Comparison of ENCODE assay signal across 29 cellular contexts in genomic region chr15:73682597-73683090, GRCh38. TPM values are rescaled to one million over a fixed set of nuclear protein-coding genes. Genes with fewer than 3 reads are reported as not detected.
DNase-seq lines count a peak whose midpoint lies in the region; TF ChIP-seq lines count a peak whose summit lies in the region.
"Had no signal": no experiment of that assay in that cellular context is flagged by ENCODE, and none has a peak within 500 bp of the region (broad histone marks: within the 10 kb centered on the region; RNA-seq: fewer than 3 reads in every experiment).

No MANE protein-coding gene starts in this region.

- no peak overlapping the region for H3K4me3 ChIP-seq in tibial artery
- H3K4me3 ChIP-seq: A549, ascending aorta, lung, SK-N-MC had no signal

- peaks cover 0 to 39% (median 30%) of the 10 kb centered on the region in 4 donors for H3K4me1 ChIP-seq in tibial artery

- no peaks in the 10 kb centered on the region for H3K27me3 ChIP-seq in tibial artery
- H3K27me3 ChIP-seq: ascending aorta had no signal

- no peaks in the 10 kb centered on the region for H3K9me3 ChIP-seq in tibial artery
- H3K9me3 ChIP-seq: A549, ascending aorta, BE2C had no signal

- TF ChIP-seq CTCF in brain (conservative IDR thresholded peaks at IDR 0.05) (no peak), nephron (IDR thresholded peaks at IDR 0.05; ENCODE audit: unreplicated experiment in 3 of 3) (no peak), tibial artery (IDR thresholded peaks at IDR 0.05) (no peak)

- no peak overlapping the region for H3K27ac Mint-ChIP-seq in activated naive CD8-positive, alpha-beta T cell
- H3K27ac Mint-ChIP-seq in activated naive CD8-positive, alpha-beta T cell treated with anti-CD3 and anti-CD28 coated beads for 36 hours = no peak overlapping the region
- H3K27ac Mint-ChIP-seq in brain (peak overlapping the region; percentile 97 to 99 (median 97)), nephron (peak overlapping the region; percentile 96 to 99 (median 98)), immature natural killer cell (no peak overlapping the region)
- H3K27ac Mint-ChIP-seq: activated naive CD4-positive, alpha-beta T cell treated with anti-CD3 and anti-CD28 coated beads, Interleukin-2, amount 10 ng/mL, durations not matched to agents 7 days and 5 days; activated T-cell treated with anti-CD3 and anti-CD28 coated beads, Interleukin-2, amount 50 U/mL, for 72 hours had no signal

- intact Hi-C loops in tibial artery (cut with DNase I; ENCODE audit: low total_unique reads) = no loop called here

- H3K27me3 Mint-ChIP-seq in activated naive CD8-positive, alpha-beta T cell = peaks cover 34% of the 10 kb centered on the region
- H3K27me3 Mint-ChIP-seq in activated naive CD8-positive, alpha-beta T cell treated with anti-CD3 and anti-CD28 coated beads for 36 hours = peaks cover 80% of the 10 kb centered on the region
- H3K27me3 Mint-ChIP-seq in brain (no peaks in the 10 kb centered on the region), nephron (ENCODE audit: low read depth) (no peaks in the 10 kb centered on the region), immature natural killer cell (ENCODE audit: low read depth in 3 of 3) (peaks cover 6 to 25% (median 14%) of the 10 kb centered on the region in 3 donors)

- DNase-seq in activated naive CD8-positive, alpha-beta T cell treated with anti-CD3 and anti-CD28 coated beads for 36 hours = no peak
- DNase-seq in tibial artery (no peak), NCI-H774 (lab: John Stamatoyannopoulos, UW) (no peak), immature natural killer cell (no peak), foreskin melanocyte (no peak)
- DNase-seq: activated CD4-positive, alpha-beta T cell treated with anti-CD3 and anti-CD28 coated beads for 4 hours; activated naive CD4-positive, alpha-beta T cell treated with anti-CD3 and anti-CD28 coated beads, Interleukin-2, amount 10 ng/mL, durations not matched to agents 7 days and 5 days; activated T-cell treated with anti-CD3 and anti-CD28 coated beads, Interleukin-2, amount 50 U/mL, for 72 hours; BE2C; COR-L47; dermis blood vessel endothelial cell; DND-41; Karpas-422; NCI-H1694 treated with DMSO at 0.1 percent for 48 hours; NCI-H2171 treated with DMSO at 0.1 percent for 48 hours; NCI-H524 treated with DMSO at 0.1 percent for 48 hours; retina; stimulated activated CD4-positive, alpha-beta T cell treated with anti-CD3 and anti-CD28 coated beads, Interleukin-12 subunit alpha, Interleukin-12 subunit beta, amount 100 ng/mL, for 4 hours; stimulated activated CD4-positive, alpha-beta T cell treated with anti-CD3 and anti-CD28 coated beads, Interleukin-4, amount 100 ng/mL, for 4 hours; stimulated activated naive CD4-positive, alpha-beta T cell treated with Interleukin-2 at 50 U/mL for 16 hours; T-helper 2 cell; trophoblast cell had no signal

- peak overlapping the region; percentile 8 to 24 for H3K27ac ChIP-seq in tibial artery
- H3K27ac ChIP-seq: SK-N-MC had no signal

- H3K4me3 Mint-ChIP-seq in activated naive CD8-positive, alpha-beta T cell = peak overlapping the region; percentile 80
- no peak overlapping the region for H3K4me3 Mint-ChIP-seq in activated naive CD8-positive, alpha-beta T cell treated with anti-CD3 and anti-CD28 coated beads for 36 hours
- H3K4me3 Mint-ChIP-seq in brain (peak overlapping the region in 4 of 5 experiments; percentile 88 to 97 (median 91)), nephron (peak overlapping the region; percentile 95 to 98 (median 97)), immature natural killer cell (peak overlapping the region in 1 of 5 donors; percentile 22)
- H3K4me3 Mint-ChIP-seq: activated naive CD4-positive, alpha-beta T cell treated with anti-CD3 and anti-CD28 coated beads, Interleukin-2, amount 10 ng/mL, durations not matched to agents 7 days and 5 days had no signal

- H3K36me3 Mint-ChIP-seq in activated naive CD8-positive, alpha-beta T cell = no peaks in the 10 kb centered on the region
- no peaks in the 10 kb centered on the region for H3K36me3 Mint-ChIP-seq in activated naive CD8-positive, alpha-beta T cell treated with anti-CD3 and anti-CD28 coated beads for 36 hours
- H3K36me3 Mint-ChIP-seq in brain = no peaks in the 10 kb centered on the region
- no peaks in the 10 kb centered on the region for H3K36me3 Mint-ChIP-seq in nephron (ENCODE audit: low read depth)
- peaks cover 0 to 4% (median 0%) of the 10 kb centered on the region in 3 donors for H3K36me3 Mint-ChIP-seq in immature natural killer cell
- H3K36me3 Mint-ChIP-seq: activated naive CD4-positive, alpha-beta T cell treated with anti-CD3 and anti-CD28 coated beads, Interleukin-2, amount 10 ng/mL, durations not matched to agents 7 days and 5 days had no signal

- H3K36me3 ChIP-seq in tibial artery = no peaks in the 10 kb centered on the region
- H3K36me3 ChIP-seq: ascending aorta, BE2C had no signal

- peaks cover 23% of the 10 kb centered on the region for H3K4me1 Mint-ChIP-seq in activated naive CD8-positive, alpha-beta T cell (ENCODE audit: low read depth)
- H3K4me1 Mint-ChIP-seq in activated naive CD8-positive, alpha-beta T cell treated with anti-CD3 and anti-CD28 coated beads for 36 hours = peaks cover 16% of the 10 kb centered on the region
- peaks cover 64% of the 10 kb centered on the region for H3K4me1 Mint-ChIP-seq in brain
- peaks cover 41% of the 10 kb centered on the region for H3K4me1 Mint-ChIP-seq in nephron
- H3K4me1 Mint-ChIP-seq in immature natural killer cell = peaks cover 7 to 12% of the 10 kb centered on the region in 2 donors

- H3K9me3 Mint-ChIP-seq in activated naive CD8-positive, alpha-beta T cell (ENCODE audit: low read depth) = no peaks in the 10 kb centered on the region
- H3K9me3 Mint-ChIP-seq in activated naive CD8-positive, alpha-beta T cell treated with anti-CD3 and anti-CD28 coated beads for 36 hours = no peaks in the 10 kb centered on the region
- H3K9me3 Mint-ChIP-seq in brain (no peaks in the 10 kb centered on the region), nephron (no peaks in the 10 kb centered on the region), immature natural killer cell (no peaks in the 10 kb centered on the region)
- H3K9me3 Mint-ChIP-seq: activated naive CD4-positive, alpha-beta T cell treated with anti-CD3 and anti-CD28 coated beads, Interleukin-2, amount 10 ng/mL, durations not matched to agents 7 days and 5 days; activated T-cell treated with anti-CD3 and anti-CD28 coated beads, Interleukin-2, amount 50 U/mL, for 72 hours had no signal

RNA-seq across cellular contexts. Expression of gene CD276, which starts 1.5 kb away (rescaled TPM):
- 1 to 10 TPM; 1.6 to 2.1 TPM for total RNA-seq in activated naive CD8-positive, alpha-beta T cell treated with anti-CD3 and anti-CD28 coated beads for 36 hours
- polyA plus RNA-seq in brain (ENCODE audit: insufficient read depth, low read depth, low replicate concordance) (94.2 TPM), immature natural killer cell (not detected)

RNA-seq across cellular contexts. Expression of gene NPTN, which starts 49.5 kb away (rescaled TPM):
- 10 to 100 TPM; 41.0 to 43.5 TPM for total RNA-seq in activated naive CD8-positive, alpha-beta T cell treated with anti-CD3 and anti-CD28 coated beads for 36 hours
- polyA plus RNA-seq in brain (ENCODE audit: insufficient read depth, low read depth, low replicate concordance) (102 TPM), immature natural killer cell (10 to 100 TPM; 30.3 to 58.7 (median 41.6) TPM)

Comparison
In these comparisons a context has a peak if more than half of its experiments do, and no peak if none do; other contexts are left out.
1. H3K27ac Mint-ChIP-seq: peak in brain (5 of 5) and nephron (3 of 3); none in activated naive CD8-positive, alpha-beta T cell (single experiment), activated naive CD8-positive, alpha-beta T cell treated with anti-CD3 and anti-CD28 coated beads for 36 hours (single experiment) and immature natural killer cell (0 of 6).
2. RNA of gene CD276, which starts 1.5 kb away (polyA plus RNA-seq): 94.2 TPM in brain (single experiment); not detected in immature natural killer cell; every median in the first group is over 10 times any median in the second.